Comparison of ENCODE assay signal across 26 cellular contexts in genomic region chr1:183522104-183522503, GRCh38.
"Had no signal": no experiment of that assay in that cellular context is flagged by ENCODE, and none has a peak within 500 bp of the region (broad histone marks: within the 10 kb centered on the region; RNA-seq: fewer than 3 reads in every experiment).

No MANE protein-coding gene starts in this region.

- ATAC-seq: esophagus mucosa; gastrocnemius medialis; left lobe of liver; naive thymus-derived CD8-positive, alpha-beta T cell; right lobe of liver; stimulated activated naive CD8-positive, alpha-beta T cell treated with anti-CD3 and anti-CD28 coated beads, Interleukin-15, amount 100 ng/mL, for 72 hours had no signal

- H3K4me1 ChIP-seq: parathyroid adenoma, right lobe of liver, thyroid gland, vagina had no signal

- H2AFZ ChIP-seq: parathyroid adenoma had no signal

- DNase-seq: dorsolateral prefrontal cortex; effector CD8-positive, alpha-beta T cell; endodermal cell; foreskin fibroblast; gastrocnemius medialis; head of caudate nucleus; mesenchymal stem cell; midbrain; naive thymus-derived CD8-positive, alpha-beta T cell; right lobe of liver; small intestine; stimulated activated CD4-positive, alpha-beta T cell treated with anti-CD3 and anti-CD28 coated beads, Interleukin-15, amount 100 ng/mL, for 24 hours; stimulated activated CD4-positive, alpha-beta T cell treated with anti-CD3 and anti-CD28 coated beads, Interleukin-2, amount 100 ng/mL, for 48 hours; stimulated activated naive CD4-positive, alpha-beta T cell; stimulated activated naive CD8-positive, alpha-beta T cell treated with anti-CD3 and anti-CD28 coated beads, Interleukin-15, amount 100 ng/mL, for 72 hours; thyroid gland; trophoblast cell had no signal

- H3K27ac Mint-ChIP-seq: endodermal cell, progenitor cell of endocrine pancreas had no signal

- H3K9me3 ChIP-seq: gastrocnemius medialis, neutrophil, right lobe of liver, thyroid gland, vagina had no signal

- H3K9me3 Mint-ChIP-seq: endodermal cell; naive thymus-derived CD8-positive, alpha-beta T cell; neural crest cell; stimulated activated naive CD8-positive, alpha-beta T cell treated with anti-CD3 and anti-CD28 coated beads, Interleukin-15, amount 100 ng/mL, for 72 hours had no signal

- H3K4me1 Mint-ChIP-seq: neural crest cell; stimulated activated naive CD8-positive, alpha-beta T cell treated with anti-CD3 and anti-CD28 coated beads, Interleukin-15, amount 100 ng/mL, for 72 hours had no signal

- H3K27me3 ChIP-seq: dorsolateral prefrontal cortex, gastrocnemius medialis, neutrophil, right lobe of liver, thyroid gland, vagina had no signal

- H3K4me3 ChIP-seq: dorsolateral prefrontal cortex, gastrocnemius medialis, lung, right lobe of liver, thyroid gland, vagina had no signal

- H3K79me2 ChIP-seq: parathyroid adenoma had no signal

- H3K4me3 Mint-ChIP-seq: endodermal cell; naive thymus-derived CD8-positive, alpha-beta T cell; neural crest cell; stimulated activated naive CD8-positive, alpha-beta T cell treated with anti-CD3 and anti-CD28 coated beads, Interleukin-15, amount 100 ng/mL, for 72 hours had no signal

- H3K9ac ChIP-seq: parathyroid adenoma had no signal

- H3K27me3 Mint-ChIP-seq: naive thymus-derived CD8-positive, alpha-beta T cell; progenitor cell of endocrine pancreas; stimulated activated naive CD8-positive, alpha-beta T cell treated with anti-CD3 and anti-CD28 coated beads, Interleukin-15, amount 100 ng/mL, for 72 hours had no signal

- H3K27ac ChIP-seq: dorsolateral prefrontal cortex, epithelial cell of prostate, gastrocnemius medialis, neutrophil, parathyroid adenoma, right lobe of liver, thyroid gland, vagina had no signal
